In genomic region chr1:38418195-38419030, GRCh38 we compare ENCODE assay signal across 17 cellular contexts.
DNase-seq lines count a peak whose midpoint lies in the region.
"Had no signal": no experiment of that assay in that cellular context is flagged by ENCODE, and none has a peak within 500 bp of the region (broad histone marks: within the 10 kb centered on the region; RNA-seq: fewer than 3 reads in every experiment).

No MANE protein-coding gene starts in this region.

- no peak overlapping the region for H2AFZ ChIP-seq in Karpas-422 (ENCODE audit: low read length)

- no peaks in the 10 kb centered on the region for H3K36me3 ChIP-seq in Karpas-422 (ENCODE audit: insufficient read depth, low read length)
- H3K36me3 ChIP-seq: esophagus muscularis mucosa, ovary had no signal

- H3K9me3 ChIP-seq in Karpas-422 (ENCODE audit: low read length), result no peaks in the 10 kb centered on the region
- H3K9me3 ChIP-seq: ovary had no signal

- DNase-seq in Ammon's horn (ENCODE audit: low spot score), result peak; percentile 74
- peak; percentile 60 for DNase-seq in NCI-H187 treated with DMSO at 0.1 percent for 48 hours (lab: John Stamatoyannopoulos, UW)
- DNase-seq in caudate nucleus (lab: John Stamatoyannopoulos, UW), result peak in 17 of 61 donors; percentile 3 to 64 (median 26)
- peak; percentile 38 for DNase-seq in medulla oblongata (ENCODE audit: extremely low spot score)
- DNase-seq in NCI-H446 (lab: John Stamatoyannopoulos, UW), result no peak
- DNase-seq in occipital lobe (lab: John Stamatoyannopoulos, UW), result no peak
- DNase-seq in Karpas-422, result no peak
- no peak for DNase-seq in activated T-helper 2 cell treated with anti-CD3 and anti-CD28 coated beads, Interferon-gamma antibody, Interleukin-2, Interleukin-4, amounts not matched to agents 10 μg/mL and 5 μg/mL and 100 μg/mL, durations not matched to agents 14 hours and 24 hours and 36 hours (ENCODE audit: low spot score)
- DNase-seq: activated CD8-positive, alpha-beta T cell treated with anti-CD3 and anti-CD28 coated beads for 36 hours; cortex of kidney; H7; immature natural killer cell; NCI-H226; ovary had no signal

- no peak overlapping the region for H3K4me2 ChIP-seq in Karpas-422 (ENCODE audit: low read depth, low read length, poor library complexity, severe bottlenecking)

- no peaks in the 10 kb centered on the region for H3K36me3 Mint-ChIP-seq in activated T-helper 2 cell treated with anti-CD3 and anti-CD28 coated beads, Interferon-gamma antibody, Interleukin-2, Interleukin-4, amounts not matched to agents 10 μg/mL and 5 μg/mL and 100 μg/mL, durations not matched to agents 14 hours and 24 hours and 36 hours (ENCODE audit: low read depth)

- H3K9ac ChIP-seq in Karpas-422 (ENCODE audit: low read length), result no peak overlapping the region

- no peaks in the 10 kb centered on the region for H3K27me3 ChIP-seq in Karpas-422 (ENCODE audit: low read length)
- H3K27me3 ChIP-seq: esophagus muscularis mucosa, ovary had no signal

- H3K27ac ChIP-seq in caudate nucleus (ENCODE audit: low read depth, low read length), result peak overlapping the region; percentile 8
- no peak overlapping the region for H3K27ac ChIP-seq in Karpas-422 (ENCODE audit: low read length)
- H3K27ac ChIP-seq: esophagus muscularis mucosa, ovary, SK-N-MC had no signal

- no peaks in the 10 kb centered on the region for H3K9me2 ChIP-seq in Karpas-422 (replicated peaks; ENCODE audit: insufficient read depth, low read length)

- no peaks in the 10 kb centered on the region for H4K20me1 ChIP-seq in Karpas-422 (ENCODE audit: insufficient read depth, low read depth, low read length)

- intact Hi-C loops in activated T-helper 2 cell treated with anti-CD3 and anti-CD28 coated beads, Interferon-gamma antibody, Interleukin-2, Interleukin-4, amounts not matched to agents 10 μg/mL and 5 μg/mL and 100 μg/mL, durations not matched to agents 14 hours and 24 hours and 36 hours (cut with micrococcal nuclease), result no loop called here

- H3K4me1 ChIP-seq in Karpas-422 (ENCODE audit: low read length), result no peaks in the 10 kb centered on the region
- H3K4me1 ChIP-seq: esophagus muscularis mucosa had no signal

- no peak overlapping the region for H3K4me3 ChIP-seq in Karpas-422 (ENCODE audit: low read length)
- H3K4me3 ChIP-seq: esophagus muscularis mucosa, ovary, SK-N-MC had no signal

- H3K27me3 Mint-ChIP-seq in activated T-helper 2 cell treated with anti-CD3 and anti-CD28 coated beads, Interferon-gamma antibody, Interleukin-2, Interleukin-4, amounts not matched to agents 10 μg/mL and 5 μg/mL and 100 μg/mL, durations not matched to agents 14 hours and 24 hours and 36 hours (ENCODE audit: low read depth), result peaks cover 3% of the 10 kb centered on the region

- H3K79me2 ChIP-seq in Karpas-422 (ENCODE audit: low read length), result no peaks in the 10 kb centered on the region

- H3K4me3 Mint-ChIP-seq in activated T-helper 2 cell treated with anti-CD3 and anti-CD28 coated beads, Interferon-gamma antibody, Interleukin-2, Interleukin-4, amounts not matched to agents 10 μg/mL and 5 μg/mL and 100 μg/mL, durations not matched to agents 14 hours and 24 hours and 36 hours (ENCODE audit: low read depth), result no peak overlapping the region
- H3K4me3 Mint-ChIP-seq: activated CD8-positive, alpha-beta T cell treated with anti-CD3 and anti-CD28 coated beads for 36 hours; immature natural killer cell; stimulated activated naive CD8-positive, alpha-beta T cell treated with anti-CD3 and anti-CD28 coated beads, Interleukin-15, Interleukin-2, amounts not matched to agents 100 ng/mL and 50 ng/mL, for 24 hours had no signal

- H3K4me1 Mint-ChIP-seq in activated T-helper 2 cell treated with anti-CD3 and anti-CD28 coated beads, Interferon-gamma antibody, Interleukin-2, Interleukin-4, amounts not matched to agents 10 μg/mL and 5 μg/mL and 100 μg/mL, durations not matched to agents 14 hours and 24 hours and 36 hours (ENCODE audit: low read depth), result no peaks in the 10 kb centered on the region
- H3K4me1 Mint-ChIP-seq: immature natural killer cell had no signal

- H3K9me3 Mint-ChIP-seq in activated T-helper 2 cell treated with anti-CD3 and anti-CD28 coated beads, Interferon-gamma antibody, Interleukin-2, Interleukin-4, amounts not matched to agents 10 μg/mL and 5 μg/mL and 100 μg/mL, durations not matched to agents 14 hours and 24 hours and 36 hours, result no peaks in the 10 kb centered on the region

- H3K27ac Mint-ChIP-seq in activated T-helper 2 cell treated with anti-CD3 and anti-CD28 coated beads, Interferon-gamma antibody, Interleukin-2, Interleukin-4, amounts not matched to agents 10 μg/mL and 5 μg/mL and 100 μg/mL, durations not matched to agents 14 hours and 24 hours and 36 hours, result no peak overlapping the region
- H3K27ac Mint-ChIP-seq: activated CD8-positive, alpha-beta T cell treated with anti-CD3 and anti-CD28 coated beads for 36 hours; immature natural killer cell; stimulated activated naive CD8-positive, alpha-beta T cell treated with anti-CD3 and anti-CD28 coated beads, Interleukin-15, Interleukin-2, amounts not matched to agents 100 ng/mL and 50 ng/mL, for 24 hours had no signal

Comparison
In these comparisons a context has a peak if more than half of its experiments do, and no peak if none do; other contexts are left out.
1. DNase-seq: peak in Ammon's horn (single experiment), NCI-H187 treated with DMSO at 0.1 percent for 48 hours (single experiment) and medulla oblongata (single experiment); none in NCI-H446 (0 of 2), occipital lobe (single experiment), Karpas-422 (single experiment) and activated T-helper 2 cell treated with anti-CD3 and anti-CD28 coated beads, Interferon-gamma antibody, Interleukin-2, Interleukin-4, amounts not matched to agents 10 μg/mL and 5 μg/mL and 100 μg/mL, durations not matched to agents 14 hours and 24 hours and 36 hours (single experiment).